Comparison of ENCODE assay signal across 21 cellular contexts in genomic region chr10:10774416-10774815, GRCh38.
DNase-seq lines count a peak whose midpoint lies in the region; ATAC-seq and TF ChIP-seq lines count a peak whose summit lies in the region.
"Had no signal": no experiment of that assay in that cellular context is flagged by ENCODE, and none has a peak within 500 bp of the region (broad histone marks: within the 10 kb centered on the region; RNA-seq: fewer than 3 reads in every experiment).

No MANE protein-coding gene starts in this region.

- ATAC-seq in GM18519 (IDR thresholded peaks at IDR 0.05; ENCODE audit: low FRiP score, unreplicated experiment): no peak
- ATAC-seq: CD8-positive, alpha-beta T cell had no signal

- TF ChIP-seq CTCF in WERI-Rb-1 (IDR thresholded peaks at IDR 0.05; ENCODE audit: low read depth, low read length): no peak

- no peak overlapping the region for H3K4me3 ChIP-seq in WERI-Rb-1 (ENCODE audit: low read depth, low read length)
- H3K4me3 ChIP-seq: BLaER1 treated with 17β-estradiol and CSF1 and Interleukin-3, amounts not matched to agents 10 nM and 100 nM had no signal

- H3K27ac ChIP-seq in WERI-Rb-1: no peak overlapping the region
- H3K27ac ChIP-seq: BLaER1 treated with 17β-estradiol and CSF1 and Interleukin-3, amounts not matched to agents 10 nM and 100 nM; C4-2B had no signal

- no peaks in the 10 kb centered on the region for H3K9me3 ChIP-seq in WERI-Rb-1 (ENCODE audit: severe bottlenecking)
- H3K9me3 ChIP-seq: BLaER1 treated with 17β-estradiol and CSF1 and Interleukin-3, amounts not matched to agents 10 nM and 100 nM had no signal

- no peaks in the 10 kb centered on the region for H3K27me3 ChIP-seq in WERI-Rb-1 (ENCODE audit: insufficient read depth, low read depth, severe bottlenecking)
- H3K27me3 ChIP-seq: BLaER1 treated with 17β-estradiol and CSF1 and Interleukin-3, amounts not matched to agents 10 nM and 100 nM had no signal

- DNase-seq in NCI-H82 (lab: John Stamatoyannopoulos, UW) (peak; percentile 45), NCI-H82 treated with DMSO at 0.1 percent for 48 hours (lab: John Stamatoyannopoulos, UW; ENCODE audit: unreplicated experiment) (no peak), cerebellar cortex (ENCODE audit: low spot score) (peak; percentile 90), cerebellum (ENCODE audit: low spot score) (peak; percentile 70), superior temporal gyrus (ENCODE audit: extremely low spot score) (peak; percentile 8), NCI-H226 (no peak), WERI-Rb-1 (no peak)
- DNase-seq: 8988T; AML-193; CD4-positive, alpha-beta T cell; CD8-positive, alpha-beta T cell; COR-L47; DMS153; DMS53; DMS79; DND-41; EL; GF-D8 had no signal

- no peaks in the 10 kb centered on the region for H3K36me3 ChIP-seq in WERI-Rb-1
- H3K36me3 ChIP-seq: BLaER1 treated with 17β-estradiol and CSF1 and Interleukin-3, amounts not matched to agents 10 nM and 100 nM had no signal

Comparison
In these comparisons a context has a peak if more than half of its experiments do, and no peak if none do; other contexts are left out.
1. DNase-seq: peak in NCI-H82 (single experiment), cerebellar cortex (single experiment), cerebellum (single experiment) and superior temporal gyrus (single experiment); none in NCI-H82 treated with DMSO at 0.1 percent for 48 hours (single experiment), NCI-H226 (single experiment) and WERI-Rb-1 (single experiment).